In genomic region chr1:107056426-107057196, GRCh38 we compare ENCODE assay signal across 1 cellular context.
TF ChIP-seq lines count a peak whose summit lies in the region.

Gene PRMT6, plus strand, starts transcription at chr1:107056674. Its CDS starts 42 bp downstream, at chr1:107056716.

TF ChIP-seq in WTC11, 78 proteins besides CTCF, POLR2A, EP300 and RAD21 (continued from another document and continues in another):
- TF ChIP-seq, protein P1, sequence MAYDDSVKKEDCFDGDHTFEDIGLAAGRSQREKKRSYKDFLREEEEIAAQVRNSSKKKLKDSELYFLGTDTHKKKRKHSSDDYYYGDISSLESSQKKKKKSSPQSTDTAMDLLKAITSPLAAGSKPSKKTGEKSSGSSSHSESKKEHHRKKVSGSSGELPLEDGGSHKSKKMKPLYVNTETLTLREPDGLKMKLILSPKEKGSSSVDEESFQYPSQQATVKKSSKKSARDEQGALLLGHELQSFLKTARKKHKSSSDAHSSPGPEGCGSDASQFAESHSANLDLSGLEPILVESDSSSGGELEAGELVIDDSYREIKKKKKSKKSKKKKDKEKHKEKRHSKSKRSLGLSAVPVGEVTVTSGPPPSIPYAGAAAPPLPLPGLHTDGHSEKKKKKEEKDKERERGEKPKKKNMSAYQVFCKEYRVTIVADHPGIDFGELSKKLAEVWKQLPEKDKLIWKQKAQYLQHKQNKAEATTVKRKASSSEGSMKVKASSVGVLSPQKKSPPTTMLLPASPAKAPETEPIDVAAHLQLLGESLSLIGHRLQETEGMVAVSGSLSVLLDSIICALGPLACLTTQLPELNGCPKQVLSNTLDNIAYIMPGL (CRISPR knock-in tag; IDR thresholded peaks at IDR 0.05) = peak; percentile 55
- TF ChIP-seq, protein P2, sequence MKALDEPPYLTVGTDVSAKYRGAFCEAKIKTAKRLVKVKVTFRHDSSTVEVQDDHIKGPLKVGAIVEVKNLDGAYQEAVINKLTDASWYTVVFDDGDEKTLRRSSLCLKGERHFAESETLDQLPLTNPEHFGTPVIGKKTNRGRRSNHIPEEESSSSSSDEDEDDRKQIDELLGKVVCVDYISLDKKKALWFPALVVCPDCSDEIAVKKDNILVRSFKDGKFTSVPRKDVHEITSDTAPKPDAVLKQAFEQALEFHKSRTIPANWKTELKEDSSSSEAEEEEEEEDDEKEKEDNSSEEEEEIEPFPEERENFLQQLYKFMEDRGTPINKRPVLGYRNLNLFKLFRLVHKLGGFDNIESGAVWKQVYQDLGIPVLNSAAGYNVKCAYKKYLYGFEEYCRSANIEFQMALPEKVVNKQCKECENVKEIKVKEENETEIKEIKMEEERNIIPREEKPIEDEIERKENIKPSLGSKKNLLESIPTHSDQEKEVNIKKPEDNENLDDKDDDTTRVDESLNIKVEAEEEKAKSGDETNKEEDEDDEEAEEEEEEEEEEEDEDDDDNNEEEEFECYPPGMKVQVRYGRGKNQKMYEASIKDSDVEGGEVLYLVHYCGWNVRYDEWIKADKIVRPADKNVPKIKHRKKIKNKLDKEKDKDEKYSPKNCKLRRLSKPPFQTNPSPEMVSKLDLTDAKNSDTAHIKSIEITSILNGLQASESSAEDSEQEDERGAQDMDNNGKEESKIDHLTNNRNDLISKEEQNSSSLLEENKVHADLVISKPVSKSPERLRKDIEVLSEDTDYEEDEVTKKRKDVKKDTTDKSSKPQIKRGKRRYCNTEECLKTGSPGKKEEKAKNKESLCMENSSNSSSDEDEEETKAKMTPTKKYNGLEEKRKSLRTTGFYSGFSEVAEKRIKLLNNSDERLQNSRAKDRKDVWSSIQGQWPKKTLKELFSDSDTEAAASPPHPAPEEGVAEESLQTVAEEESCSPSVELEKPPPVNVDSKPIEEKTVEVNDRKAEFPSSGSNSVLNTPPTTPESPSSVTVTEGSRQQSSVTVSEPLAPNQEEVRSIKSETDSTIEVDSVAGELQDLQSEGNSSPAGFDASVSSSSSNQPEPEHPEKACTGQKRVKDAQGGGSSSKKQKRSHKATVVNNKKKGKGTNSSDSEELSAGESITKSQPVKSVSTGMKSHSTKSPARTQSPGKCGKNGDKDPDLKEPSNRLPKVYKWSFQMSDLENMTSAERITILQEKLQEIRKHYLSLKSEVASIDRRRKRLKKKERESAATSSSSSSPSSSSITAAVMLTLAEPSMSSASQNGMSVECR (CRISPR knock-in tag; IDR thresholded peaks at IDR 0.05; ENCODE audit: borderline replicate concordance) = peak; percentile 73; the same call in 1 of the 2 replicates
- TF ChIP-seq E2F5 (CRISPR knock-in tag; IDR thresholded peaks at IDR 0.05) = peak; percentile 90
- no peak for TF ChIP-seq ESRRA (CRISPR knock-in tag; IDR thresholded peaks at IDR 0.05; ENCODE audit: borderline replicate concordance)
- no peak for TF ChIP-seq NR2C2 (CRISPR knock-in tag; IDR thresholded peaks at IDR 0.05)
- peak; percentile 58; the same call in 1 of the 2 replicates for TF ChIP-seq KAT7 (CRISPR knock-in tag; IDR thresholded peaks at IDR 0.05; ENCODE audit: borderline replicate concordance)
- TF ChIP-seq ELF4 (CRISPR knock-in tag; IDR thresholded peaks at IDR 0.05; ENCODE audit: low read depth) = no peak
- 0 out of 2 replicates have a peak, but pooled peaks have one; percentile 33 for TF ChIP-seq FOXK1 (CRISPR knock-in tag; IDR thresholded peaks at IDR 0.05)
- no peak for TF ChIP-seq AR (CRISPR knock-in tag; IDR thresholded peaks at IDR 0.05)
- TF ChIP-seq, protein P3, sequence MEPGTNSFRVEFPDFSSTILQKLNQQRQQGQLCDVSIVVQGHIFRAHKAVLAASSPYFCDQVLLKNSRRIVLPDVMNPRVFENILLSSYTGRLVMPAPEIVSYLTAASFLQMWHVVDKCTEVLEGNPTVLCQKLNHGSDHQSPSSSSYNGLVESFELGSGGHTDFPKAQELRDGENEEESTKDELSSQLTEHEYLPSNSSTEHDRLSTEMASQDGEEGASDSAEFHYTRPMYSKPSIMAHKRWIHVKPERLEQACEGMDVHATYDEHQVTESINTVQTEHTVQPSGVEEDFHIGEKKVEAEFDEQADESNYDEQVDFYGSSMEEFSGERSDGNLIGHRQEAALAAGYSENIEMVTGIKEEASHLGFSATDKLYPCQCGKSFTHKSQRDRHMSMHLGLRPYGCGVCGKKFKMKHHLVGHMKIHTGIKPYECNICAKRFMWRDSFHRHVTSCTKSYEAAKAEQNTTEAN (CRISPR knock-in tag; IDR thresholded peaks at IDR 0.05) = 0 out of 2 replicates have a peak, but pooled peaks have one; percentile 80
- TF ChIP-seq USF2 (CRISPR knock-in tag; IDR thresholded peaks at IDR 0.05) = no peak
- no peak for TF ChIP-seq OVOL2 (CRISPR knock-in tag; IDR thresholded peaks at IDR 0.05; ENCODE audit: borderline replicate concordance)
- TF ChIP-seq ZNF121 (CRISPR knock-in tag; IDR thresholded peaks at IDR 0.05) = peak; percentile 83
- TF ChIP-seq ETV6 (CRISPR knock-in tag; IDR thresholded peaks at IDR 0.05) = peak; percentile 50; the same call in 1 of the 2 replicates
- peak; percentile 72; the same call in 1 of the 2 replicates for TF ChIP-seq IRF1 (CRISPR knock-in tag; IDR thresholded peaks at IDR 0.05)
- TF ChIP-seq, protein P4, sequence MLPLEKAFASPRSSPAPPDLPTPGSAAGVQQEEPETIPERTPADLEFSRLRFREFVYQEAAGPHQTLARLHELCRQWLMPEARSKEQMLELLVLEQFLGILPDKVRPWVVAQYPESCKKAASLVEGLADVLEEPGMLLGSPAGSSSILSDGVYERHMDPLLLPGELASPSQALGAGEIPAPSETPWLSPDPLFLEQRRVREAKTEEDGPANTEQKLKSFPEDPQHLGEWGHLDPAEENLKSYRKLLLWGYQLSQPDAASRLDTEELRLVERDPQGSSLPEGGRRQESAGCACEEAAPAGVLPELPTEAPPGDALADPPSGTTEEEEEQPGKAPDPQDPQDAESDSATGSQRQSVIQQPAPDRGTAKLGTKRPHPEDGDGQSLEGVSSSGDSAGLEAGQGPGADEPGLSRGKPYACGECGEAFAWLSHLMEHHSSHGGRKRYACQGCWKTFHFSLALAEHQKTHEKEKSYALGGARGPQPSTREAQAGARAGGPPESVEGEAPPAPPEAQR (CRISPR knock-in tag; IDR thresholded peaks at IDR 0.05) = no peak
- TF ChIP-seq TEAD1 (CRISPR knock-in tag; IDR thresholded peaks at IDR 0.05) = 0 out of 2 replicates have a peak, but pooled peaks have one; percentile 12
- no peak for TF ChIP-seq MXD4 (CRISPR knock-in tag; IDR thresholded peaks at IDR 0.05; ENCODE audit: borderline replicate concordance)
- TF ChIP-seq, protein P5, sequence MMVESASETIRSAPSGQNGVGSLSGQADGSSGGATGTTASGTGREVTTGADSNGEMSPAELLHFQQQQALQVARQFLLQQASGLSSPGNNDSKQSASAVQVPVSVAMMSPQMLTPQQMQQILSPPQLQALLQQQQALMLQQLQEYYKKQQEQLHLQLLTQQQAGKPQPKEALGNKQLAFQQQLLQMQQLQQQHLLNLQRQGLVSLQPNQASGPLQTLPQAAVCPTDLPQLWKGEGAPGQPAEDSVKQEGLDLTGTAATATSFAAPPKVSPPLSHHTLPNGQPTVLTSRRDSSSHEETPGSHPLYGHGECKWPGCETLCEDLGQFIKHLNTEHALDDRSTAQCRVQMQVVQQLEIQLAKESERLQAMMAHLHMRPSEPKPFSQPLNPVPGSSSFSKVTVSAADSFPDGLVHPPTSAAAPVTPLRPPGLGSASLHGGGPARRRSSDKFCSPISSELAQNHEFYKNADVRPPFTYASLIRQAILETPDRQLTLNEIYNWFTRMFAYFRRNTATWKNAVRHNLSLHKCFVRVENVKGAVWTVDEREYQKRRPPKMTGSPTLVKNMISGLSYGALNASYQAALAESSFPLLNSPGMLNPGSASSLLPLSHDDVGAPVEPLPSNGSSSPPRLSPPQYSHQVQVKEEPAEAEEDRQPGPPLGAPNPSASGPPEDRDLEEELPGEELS (CRISPR knock-in tag; IDR thresholded peaks at IDR 0.05) = peak; percentile 42; the same call in 1 of the 2 replicates
- TF ChIP-seq, protein P6, sequence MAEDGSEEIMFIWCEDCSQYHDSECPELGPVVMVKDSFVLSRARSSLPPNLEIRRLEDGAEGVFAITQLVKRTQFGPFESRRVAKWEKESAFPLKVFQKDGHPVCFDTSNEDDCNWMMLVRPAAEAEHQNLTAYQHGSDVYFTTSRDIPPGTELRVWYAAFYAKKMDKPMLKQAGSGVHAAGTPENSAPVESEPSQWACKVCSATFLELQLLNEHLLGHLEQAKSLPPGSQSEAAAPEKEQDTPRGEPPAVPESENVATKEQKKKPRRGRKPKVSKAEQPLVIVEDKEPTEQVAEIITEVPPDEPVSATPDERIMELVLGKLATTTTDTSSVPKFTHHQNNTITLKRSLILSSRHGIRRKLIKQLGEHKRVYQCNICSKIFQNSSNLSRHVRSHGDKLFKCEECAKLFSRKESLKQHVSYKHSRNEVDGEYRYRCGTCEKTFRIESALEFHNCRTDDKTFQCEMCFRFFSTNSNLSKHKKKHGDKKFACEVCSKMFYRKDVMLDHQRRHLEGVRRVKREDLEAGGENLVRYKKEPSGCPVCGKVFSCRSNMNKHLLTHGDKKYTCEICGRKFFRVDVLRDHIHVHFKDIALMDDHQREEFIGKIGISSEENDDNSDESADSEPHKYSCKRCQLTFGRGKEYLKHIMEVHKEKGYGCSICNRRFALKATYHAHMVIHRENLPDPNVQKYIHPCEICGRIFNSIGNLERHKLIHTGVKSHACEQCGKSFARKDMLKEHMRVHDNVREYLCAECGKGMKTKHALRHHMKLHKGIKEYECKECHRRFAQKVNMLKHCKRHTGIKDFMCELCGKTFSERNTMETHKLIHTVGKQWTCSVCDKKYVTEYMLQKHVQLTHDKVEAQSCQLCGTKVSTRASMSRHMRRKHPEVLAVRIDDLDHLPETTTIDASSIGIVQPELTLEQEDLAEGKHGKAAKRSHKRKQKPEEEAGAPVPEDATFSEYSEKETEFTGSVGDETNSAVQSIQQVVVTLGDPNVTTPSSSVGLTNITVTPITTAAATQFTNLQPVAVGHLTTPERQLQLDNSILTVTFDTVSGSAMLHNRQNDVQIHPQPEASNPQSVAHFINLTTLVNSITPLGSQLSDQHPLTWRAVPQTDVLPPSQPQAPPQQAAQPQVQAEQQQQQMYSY (CRISPR knock-in tag; IDR thresholded peaks at IDR 0.05) = 0 out of 2 replicates have a peak, but pooled peaks have one; percentile 2
- peak; percentile 71; the same call in 1 of the 2 replicates for TF ChIP-seq MYBL2 (CRISPR knock-in tag; IDR thresholded peaks at IDR 0.05)
- no peak for TF ChIP-seq AFF4 (CRISPR knock-in tag; IDR thresholded peaks at IDR 0.05; ENCODE audit: borderline replicate concordance)
